Comparison of ENCODE assay signal across 27 cellular contexts in genomic region chr11:76790251-76790650, GRCh38. TPM values are rescaled to one million over a fixed set of nuclear protein-coding genes. Genes with fewer than 3 reads are reported as not detected.
DNase-seq lines count a peak whose midpoint lies in the region; ATAC-seq and TF ChIP-seq lines count a peak whose summit lies in the region.
"Had no signal": no experiment of that assay in that cellular context is flagged by ENCODE, and none has a peak within 500 bp of the region (broad histone marks: within the 10 kb centered on the region; RNA-seq: fewer than 3 reads in every experiment).

No MANE protein-coding gene starts in this region.

- H4K20me1 ChIP-seq in BLaER1, result peaks cover 91% of the 10 kb centered on the region

- 63 to 81% (median 74%) methylated on average over 5 of the region's 5 CpGs for WGBS in stomach, 5 donors
- WGBS in aorta, 2 donors, result 84 to 89% methylated on average over 5 of the region's 5 CpGs

- TF ChIP-seq POLR2A in Peyer's patch (IDR thresholded peaks at IDR 0.05) (no peak), stomach (IDR thresholded peaks at IDR 0.05) (no peak)

- DNase-seq in Peyer's patch (peak in 2 of 3 donors; percentile 30 to 33), islet precursor cell (peak; percentile 11), stomach (no peak), aorta (no peak), NCI-H2081 treated with DMSO at 0.1 percent for 48 hours (lab: John Stamatoyannopoulos, UW) (no peak)
- DNase-seq: activated B cell treated with CpG ODN at 0.5 μM for 24 hours; activated CD4-positive, alpha-beta memory T cell treated with anti-CD3 and anti-CD28 coated beads for 36 hours; activated naive CD4-positive, alpha-beta T cell treated with Interleukin-2 at 50 U/mL for 16 hours; activated T-cell treated with anti-CD3 and anti-CD28 coated beads, Interleukin-2, amount 50 U/mL, for 24 hours; CD4-positive, alpha-beta memory T cell; cortex of kidney; DMS153; KBM-7; midbrain; MM.1S; NCI-H1417 treated with DMSO at 0.1 percent for 48 hours; NCI-H510A treated with DMSO at 0.1 percent for 48 hours; RPMI8226; stimulated activated CD4-positive, alpha-beta T cell treated with anti-CD3 and anti-CD28 coated beads, Interleukin-4, amount 100 ng/mL, for 1 hour; stimulated activated naive CD8-positive, alpha-beta T cell treated with anti-CD3 and anti-CD28 coated beads, Interleukin-15, Interleukin-2, amounts not matched to agents 100 U/mL and 50 U/mL, for 24 hours had no signal

- ATAC-seq in GM19035 (IDR thresholded peaks at IDR 0.05; ENCODE audit: unreplicated experiment) (no peak), aorta (ENCODE audit: low FRiP score) (no peak)
- ATAC-seq: left lung; stimulated activated naive CD8-positive, alpha-beta T cell treated with anti-CD3 and anti-CD28 coated beads, Interleukin-15, Interleukin-2, amounts not matched to agents 100 U/mL and 50 U/mL, for 24 hours had no signal

- H3K27me3 ChIP-seq in BLaER1, result no peaks in the 10 kb centered on the region
- no peaks in the 10 kb centered on the region for H3K27me3 ChIP-seq in Peyer's patch
- no peaks in the 10 kb centered on the region for H3K27me3 ChIP-seq in stomach
- H3K27me3 ChIP-seq in aorta (ENCODE audit: control insufficient read depth in 1 of 2, insufficient read depth in 2 of 2, low read length in 1 of 2), result no peaks in the 10 kb centered on the region
- H3K27me3 ChIP-seq: breast epithelium, upper lobe of left lung had no signal

- no peak overlapping the region for H3K4me3 ChIP-seq in BLaER1
- H3K4me3 ChIP-seq in Peyer's patch, result no peak overlapping the region
- H3K4me3 ChIP-seq in stomach, result no peak overlapping the region
- H3K4me3 ChIP-seq in aorta (ENCODE audit: low read length in 2 of 2), result no peak overlapping the region
- H3K4me3 ChIP-seq: breast epithelium, HAP-1, left lung, smooth muscle cell, upper lobe of left lung had no signal

- no peak for TF ChIP-seq CTCF in Peyer's patch (IDR thresholded peaks at IDR 0.05)
- TF ChIP-seq CTCF in stomach (IDR thresholded peaks at IDR 0.05), result no peak

- TF ChIP-seq EP300 in stomach (IDR thresholded peaks at IDR 0.05), result no peak

- H3K4me2 ChIP-seq in BLaER1, result peak overlapping the region; percentile 56
- H3K4me2 ChIP-seq: smooth muscle cell had no signal

- H3K27ac ChIP-seq in BLaER1, result no peak overlapping the region
- peak overlapping the region in 1 of 4 donors; percentile 17 for H3K27ac ChIP-seq in Peyer's patch
- peak overlapping the region in 3 of 5 donors; percentile 51 to 77 (median 75) for H3K27ac ChIP-seq in stomach
- no peak overlapping the region for H3K27ac ChIP-seq in aorta (ENCODE audit: low read depth in 1 of 2, low read length in 2 of 2)
- H3K27ac ChIP-seq: left lung had no signal

- H3K4me1 ChIP-seq in BLaER1 (peaks cover 80% of the 10 kb centered on the region), Peyer's patch (peaks cover 0 to 77% (median 5%) of the 10 kb centered on the region in 4 donors), stomach (peaks cover 19 to 85% (median 70%) of the 10 kb centered on the region in 4 donors), aorta (ENCODE audit: control insufficient read depth in 1 of 2, insufficient read depth in 2 of 2, low read length in 2 of 2) (no peaks in the 10 kb centered on the region)

- H3K9me3 ChIP-seq in BLaER1, result peaks cover 16% of the 10 kb centered on the region
- no peaks in the 10 kb centered on the region for H3K9me3 ChIP-seq in Peyer's patch
- H3K9me3 ChIP-seq in stomach, result no peaks in the 10 kb centered on the region
- H3K9me3 ChIP-seq in aorta (ENCODE audit: control insufficient read depth, low read length), result no peaks in the 10 kb centered on the region
- H3K9me3 ChIP-seq: breast epithelium, left lung, upper lobe of left lung had no signal

- no peak overlapping the region for H3K9ac ChIP-seq in BLaER1

- H3K36me3 ChIP-seq in BLaER1 (peaks cover 32% of the 10 kb centered on the region), Peyer's patch (no peaks in the 10 kb centered on the region), stomach (peaks cover 0 to 2% (median 1%) of the 10 kb centered on the region in 4 donors), aorta (ENCODE audit: control insufficient read depth in 1 of 2, insufficient read depth in 2 of 2, low read length in 1 of 2) (no peaks in the 10 kb centered on the region)
- H3K36me3 ChIP-seq: breast epithelium, left lung, upper lobe of left lung had no signal

- intact Hi-C loops in stomach (cut with DNase I; ENCODE audit: low total_unique reads) (loop anchor here (5.0 kb wide), 1 partner anchor 43 kb away; no protein-coding TSS in a partner anchor), aorta (cut with DNase I) (no loop called here)

RNA-seq across cellular contexts. Expression of gene TSKU, which starts 7.1 kb away (rescaled TPM):
- total RNA-seq in Peyer's patch, result 100 to 1,000 TPM in 2 of 4 donors, 10 to 100 TPM in 2; 27.2 to 152 (median 87.2) TPM
- 100 to 1,000 TPM in 1 of 5 donors, 10 to 100 TPM in 4; 11.1 to 114 (median 20.4) TPM for total RNA-seq in stomach
- 10 to 100 TPM; 18.6 to 20.9 (median 18.9) TPM for polyA plus RNA-seq in stomach
- 10 to 100 TPM; 27.5 to 31.5 TPM for total RNA-seq in aorta
- 10 to 100 TPM in 1 of 2 donors, 1 to 10 TPM in 1; 5.2 to 10.0 TPM for polyA plus RNA-seq in aorta
- total RNA-seq: activated B cell treated with CpG ODN at 0.5 μM for 24 hours; CD4-positive, alpha-beta memory T cell had no signal

Comparison
In these comparisons a context has a peak if more than half of its experiments do, and no peak if none do; other contexts are left out.
1. H3K27ac ChIP-seq: peak in stomach (3 of 5); none in BLaER1 (single experiment) and aorta (0 of 2).
2. DNase-seq: peak in Peyer's patch (2 of 3) and islet precursor cell (single experiment); none in stomach (single experiment), aorta (0 of 2) and NCI-H2081 treated with DMSO at 0.1 percent for 48 hours (single experiment).